ENCODE assay signal across 2 cellular contexts in genomic region chr5:32001284-32001683, GRCh38.
TF ChIP-seq lines count a peak whose summit lies in the region.

No MANE protein-coding gene starts in this region.

TF ChIP-seq in A549, 52 proteins besides CTCF, POLR2A, EP300 and RAD21 (continued from another document):
- TF ChIP-seq FOSL2 (IDR thresholded peaks at IDR 0.05) (no peak), FOSL2 (CRISPR knock-in tag; IDR thresholded peaks at IDR 0.05) (no peak), CHD2 (IDR thresholded peaks at IDR 0.05; ENCODE audit: low read length, partially characterized antibody) (no peak), BHLHE40 (IDR thresholded peaks at IDR 0.05; ENCODE audit: low read depth, low read length) (no peak), ZFP36 (IDR thresholded peaks at IDR 0.05; ENCODE audit: borderline replicate concordance, partially characterized antibody) (no peak), CEBPB (IDR thresholded peaks at IDR 0.05) (no peak), EHMT2 (IDR thresholded peaks at IDR 0.05; ENCODE audit: low read depth) (no peak), NPAS2 (CRISPR knock-in tag; IDR thresholded peaks at IDR 0.05; ENCODE audit: borderline replicate concordance) (no peak)

TF ChIP-seq in K562, 482 proteins besides CTCF, POLR2A, EP300 and RAD21 (continued from another document):
- no peak for TF ChIP-seq MLLT1 (IDR thresholded peaks at IDR 0.05)
- no peak for TF ChIP-seq ZNF778 (CRISPR knock-in tag; IDR thresholded peaks at IDR 0.05)
- no peak for TF ChIP-seq PTBP1 (IDR thresholded peaks at IDR 0.05; ENCODE audit: low read depth, low read length)
- TF ChIP-seq GATA2 (CRISPR knock-in tag; IDR thresholded peaks at IDR 0.05), result no peak
- TF ChIP-seq SAP30 (IDR thresholded peaks at IDR 0.05; ENCODE audit: borderline replicate concordance, insufficient read depth, low read depth, low read length, poor library complexity, severe bottlenecking), result no peak
- TF ChIP-seq SAFB2 (IDR thresholded peaks at IDR 0.05; ENCODE audit: borderline replicate concordance, low read depth, low read length, severe bottlenecking), result no peak
- no peak for TF ChIP-seq NFE2L1 (tag; IDR thresholded peaks at IDR 0.05; ENCODE audit: borderline replicate concordance, low read depth)
- TF ChIP-seq MED1 (CRISPR knock-in tag; IDR thresholded peaks at IDR 0.05; ENCODE audit: borderline replicate concordance), result no peak
- no peak for TF ChIP-seq TFAP4 (CRISPR knock-in tag; IDR thresholded peaks at IDR 0.05; ENCODE audit: borderline replicate concordance)
